1 cellular context compared by ENCODE assay signal in genomic region chr13:99894835-99895427, GRCh38.
TF ChIP-seq lines count a peak whose summit lies in the region.

No MANE protein-coding gene starts in this region.

TF ChIP-seq in A549, 52 proteins besides CTCF, POLR2A, EP300 and RAD21 (continued from another document):
- TF ChIP-seq USF2 (IDR thresholded peaks at IDR 0.05): no peak
- no peak for TF ChIP-seq CEBPB (IDR thresholded peaks at IDR 0.05)
- TF ChIP-seq, protein P1, sequence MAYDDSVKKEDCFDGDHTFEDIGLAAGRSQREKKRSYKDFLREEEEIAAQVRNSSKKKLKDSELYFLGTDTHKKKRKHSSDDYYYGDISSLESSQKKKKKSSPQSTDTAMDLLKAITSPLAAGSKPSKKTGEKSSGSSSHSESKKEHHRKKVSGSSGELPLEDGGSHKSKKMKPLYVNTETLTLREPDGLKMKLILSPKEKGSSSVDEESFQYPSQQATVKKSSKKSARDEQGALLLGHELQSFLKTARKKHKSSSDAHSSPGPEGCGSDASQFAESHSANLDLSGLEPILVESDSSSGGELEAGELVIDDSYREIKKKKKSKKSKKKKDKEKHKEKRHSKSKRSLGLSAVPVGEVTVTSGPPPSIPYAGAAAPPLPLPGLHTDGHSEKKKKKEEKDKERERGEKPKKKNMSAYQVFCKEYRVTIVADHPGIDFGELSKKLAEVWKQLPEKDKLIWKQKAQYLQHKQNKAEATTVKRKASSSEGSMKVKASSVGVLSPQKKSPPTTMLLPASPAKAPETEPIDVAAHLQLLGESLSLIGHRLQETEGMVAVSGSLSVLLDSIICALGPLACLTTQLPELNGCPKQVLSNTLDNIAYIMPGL (CRISPR knock-in tag; IDR thresholded peaks at IDR 0.05; ENCODE audit: borderline replicate concordance): no peak
- TF ChIP-seq EHF (CRISPR knock-in tag; IDR thresholded peaks at IDR 0.05): no peak
- TF ChIP-seq ZSCAN20 (CRISPR knock-in tag; IDR thresholded peaks at IDR 0.05): no peak
